29 cellular contexts compared by ENCODE assay signal in genomic region chr3:37952564-37952963, GRCh38. TPM values are rescaled to one million over a fixed set of nuclear protein-coding genes. Genes with fewer than 3 reads are reported as not detected.
DNase-seq lines count a peak whose midpoint lies in the region; ATAC-seq, FAIRE-seq and TF ChIP-seq lines count a peak whose summit lies in the region.
"Had no signal": no experiment of that assay in that cellular context is flagged by ENCODE, and none has a peak within 500 bp of the region (broad histone marks: within the 10 kb centered on the region; RNA-seq: fewer than 3 reads in every experiment).

No MANE protein-coding gene starts in this region.

- H3K4me3 ChIP-seq in astrocyte (ENCODE audit: insufficient read depth, low read depth, low read length) (no peak overlapping the region), fibroblast of the aortic adventitia (ENCODE audit: low read depth, low read length) (no peak overlapping the region), aorta (ENCODE audit: low read length in 2 of 2) (no peak overlapping the region)
- H3K4me3 ChIP-seq: left ventricle myocardium inferior, spleen, upper lobe of left lung had no signal

- H3K4me1 ChIP-seq in astrocyte (ENCODE audit: insufficient read depth, low read length): peaks cover 4% of the 10 kb centered on the region
- H3K4me1 ChIP-seq in aorta (ENCODE audit: control insufficient read depth in 1 of 2, insufficient read depth in 2 of 2, low read length in 2 of 2): peaks cover 4 to 6% of the 10 kb centered on the region in 2 donors
- H3K4me1 ChIP-seq: Caco-2, parathyroid adenoma had no signal

- no peak overlapping the region for H3K4me2 ChIP-seq in astrocyte (ENCODE audit: low read length)

- H3K27ac ChIP-seq in astrocyte (ENCODE audit: low read depth, low read length) (no peak overlapping the region), aorta (ENCODE audit: low read depth in 1 of 2, low read length in 2 of 2) (peak overlapping the region; percentile 5 to 14)
- H3K27ac ChIP-seq: 22Rv1, C4-2B, left ventricle myocardium inferior, parathyroid adenoma, spleen had no signal

- 95 to 98% methylated on average over 1 of the region's 1 CpG for WGBS in aorta, 2 donors

- H3K27me3 Mint-ChIP-seq in activated CD4-positive, alpha-beta T cell treated with anti-CD3 and anti-CD28 coated beads for 36 hours: no peaks in the 10 kb centered on the region
- H3K27me3 Mint-ChIP-seq in activated CD4-positive, alpha-beta T cell treated with anti-CD3 and anti-CD28 coated beads, Interleukin-2, amount 10 ng/mL, durations not matched to agents 24 days and 14 days: no peaks in the 10 kb centered on the region
- no peaks in the 10 kb centered on the region for H3K27me3 Mint-ChIP-seq in astrocyte (ENCODE audit: low read depth, unreplicated experiment)
- H3K27me3 Mint-ChIP-seq: activated CD4-positive, alpha-beta memory T cell treated with anti-CD3 and anti-CD28 coated beads, Interleukin-2, amount 10 ng/mL, durations not matched to agents 7 days and 5 days; brain had no signal

- no peaks in the 10 kb centered on the region for H3K79me2 ChIP-seq in astrocyte (ENCODE audit: insufficient read depth, low read length)
- H3K79me2 ChIP-seq: parathyroid adenoma had no signal

- no peak for FAIRE-seq in astrocyte (lab: Jason Lieb, UNC)
- FAIRE-seq: islet of Langerhans had no signal

- POLR2A ChIA-PET in activated CD4-positive, alpha-beta T cell treated with anti-CD3 and anti-CD28 coated beads for 36 hours (lab: Charles Lee): no interaction called here

- ATAC-seq in activated CD4-positive, alpha-beta T cell treated with anti-CD3 and anti-CD28 coated beads for 36 hours: peak; percentile 16
- ATAC-seq in aorta (ENCODE audit: low FRiP score): no peak
- ATAC-seq: HCT116, SK-N-SH treated with all-trans-retinoic acid at 6 μM for 48 hours had no signal

- no peaks in the 10 kb centered on the region for H4K20me1 ChIP-seq in astrocyte (ENCODE audit: insufficient read depth, low read length)

- H3K27ac Mint-ChIP-seq in activated CD4-positive, alpha-beta T cell treated with anti-CD3 and anti-CD28 coated beads for 36 hours: no peak overlapping the region
- H3K27ac Mint-ChIP-seq in activated CD4-positive, alpha-beta T cell treated with anti-CD3 and anti-CD28 coated beads, Interleukin-2, amount 10 ng/mL, durations not matched to agents 24 days and 14 days: no peak overlapping the region
- no peak overlapping the region for H3K27ac Mint-ChIP-seq in astrocyte (ENCODE audit: unreplicated experiment)
- H3K27ac Mint-ChIP-seq: activated CD4-positive, alpha-beta memory T cell treated with anti-CD3 and anti-CD28 coated beads, Interleukin-2, amount 10 ng/mL, durations not matched to agents 7 days and 5 days had no signal

- peaks cover 20% of the 10 kb centered on the region for H3K4me1 Mint-ChIP-seq in activated CD4-positive, alpha-beta T cell treated with anti-CD3 and anti-CD28 coated beads for 36 hours
- peaks cover 15% of the 10 kb centered on the region for H3K4me1 Mint-ChIP-seq in activated CD4-positive, alpha-beta T cell treated with anti-CD3 and anti-CD28 coated beads, Interleukin-2, amount 10 ng/mL, durations not matched to agents 24 days and 14 days
- peaks cover 13% of the 10 kb centered on the region for H3K4me1 Mint-ChIP-seq in astrocyte (ENCODE audit: low read depth, unreplicated experiment)

- H3K27me3 ChIP-seq in astrocyte (ENCODE audit: insufficient read depth, low read length) (no peaks in the 10 kb centered on the region), aorta (ENCODE audit: control insufficient read depth in 1 of 2, insufficient read depth in 2 of 2, low read length in 1 of 2) (no peaks in the 10 kb centered on the region)
- H3K27me3 ChIP-seq: spleen, upper lobe of left lung had no signal

- peaks cover 5% of the 10 kb centered on the region for H3K36me3 ChIP-seq in astrocyte (ENCODE audit: insufficient read depth, low read length)
- no peaks in the 10 kb centered on the region for H3K36me3 ChIP-seq in aorta (ENCODE audit: control insufficient read depth in 1 of 2, insufficient read depth in 2 of 2, low read length in 1 of 2)
- H3K36me3 ChIP-seq: spleen had no signal

- H3K9ac ChIP-seq in astrocyte (ENCODE audit: low read length): no peak overlapping the region
- H3K9ac ChIP-seq: parathyroid adenoma had no signal

- DNase-seq in activated CD4-positive, alpha-beta T cell treated with anti-CD3 and anti-CD28 coated beads for 36 hours: no peak
- no peak for DNase-seq in activated CD4-positive, alpha-beta T cell treated with anti-CD3 and anti-CD28 coated beads, Interleukin-2, amount 10 ng/mL, durations not matched to agents 24 days and 14 days
- DNase-seq in astrocyte (ENCODE audit: low read depth): peak; percentile 79
- peak; percentile 52 for DNase-seq in fibroblast of the aortic adventitia (ENCODE audit: low read depth)
- no peak for DNase-seq in aorta
- no peak for DNase-seq in stimulated activated naive CD4-positive, alpha-beta T cell treated with Interleukin-2 at 50 U/mL for 16 hours (lab: John Stamatoyannopoulos, UW)
- no peak for DNase-seq in NCI-H2227 (lab: John Stamatoyannopoulos, UW; ENCODE audit: unreplicated experiment)
- no peak for DNase-seq in NAMALWA (ENCODE audit: low spot score)
- DNase-seq: activated CD4-positive, alpha-beta memory T cell treated with anti-CD3 and anti-CD28 coated beads, Interleukin-2, amount 10 ng/mL, durations not matched to agents 7 days and 5 days; activated CD4-positive, CD25-positive, alpha-beta regulatory T cell treated with anti-CD3 and anti-CD28 coated beads, Interleukin-2, amount 50 U/mL, for 72 hours; activated CD8-positive, alpha-beta memory T cell treated with anti-CD3 and anti-CD28 coated beads, Interleukin-2, amount 50 U/mL, for 4 hours; activated naive CD4-positive, alpha-beta T cell treated with Interleukin-2 at 50 U/mL for 16 hours; Caco-2; cerebellar nuclear complex; glutamatergic neuron; left ventricle myocardium inferior; NCI-H1092; NCI-H187; NCI-H510A; spleen; stimulated activated CD4-positive, alpha-beta T cell treated with anti-CD3 and anti-CD28 coated beads, Interleukin-4, amount 100 ng/mL, for 1 hour; upper lobe of left lung had no signal

- no peaks in the 10 kb centered on the region for H3K36me3 Mint-ChIP-seq in activated CD4-positive, alpha-beta T cell treated with anti-CD3 and anti-CD28 coated beads for 36 hours (ENCODE audit: low read depth)
- peaks cover 2% of the 10 kb centered on the region for H3K36me3 Mint-ChIP-seq in activated CD4-positive, alpha-beta T cell treated with anti-CD3 and anti-CD28 coated beads, Interleukin-2, amount 10 ng/mL, durations not matched to agents 24 days and 14 days (ENCODE audit: low read depth)
- H3K36me3 Mint-ChIP-seq in astrocyte (ENCODE audit: low read depth, unreplicated experiment): peaks cover 6% of the 10 kb centered on the region

- H3K9me3 Mint-ChIP-seq in activated CD4-positive, alpha-beta T cell treated with anti-CD3 and anti-CD28 coated beads for 36 hours (ENCODE audit: low read depth): no peaks in the 10 kb centered on the region
- H3K9me3 Mint-ChIP-seq in activated CD4-positive, alpha-beta T cell treated with anti-CD3 and anti-CD28 coated beads, Interleukin-2, amount 10 ng/mL, durations not matched to agents 24 days and 14 days: no peaks in the 10 kb centered on the region
- H3K9me3 Mint-ChIP-seq in astrocyte (ENCODE audit: unreplicated experiment): no peaks in the 10 kb centered on the region
- H3K9me3 Mint-ChIP-seq: brain had no signal

- TF ChIP-seq CTCF in astrocyte (IDR thresholded peaks at IDR 0.05; ENCODE audit: insufficient read depth, low read depth, low read length) (no peak), fibroblast of the aortic adventitia (IDR thresholded peaks at IDR 0.05; ENCODE audit: insufficient read depth, low read length) (no peak)

- no peak overlapping the region for H2AFZ ChIP-seq in astrocyte (ENCODE audit: low read depth, low read length)
- H2AFZ ChIP-seq: parathyroid adenoma had no signal

- intact Hi-C loops in activated CD4-positive, alpha-beta T cell treated with anti-CD3 and anti-CD28 coated beads for 36 hours (cut with DNase I, micrococcal nuclease): no loop called here
- intact Hi-C loops in activated CD4-positive, alpha-beta T cell treated with anti-CD3 and anti-CD28 coated beads, Interleukin-2, amount 10 ng/mL, durations not matched to agents 24 days and 14 days (cut with micrococcal nuclease): loop anchor here (5.0 kb wide), 1 partner anchor 45 kb away; no protein-coding TSS in a partner anchor
- intact Hi-C loops in aorta (cut with DNase I): no loop called here

- H3K9me3 ChIP-seq in astrocyte (ENCODE audit: insufficient read depth, low read depth, low read length) (no peaks in the 10 kb centered on the region), aorta (ENCODE audit: control insufficient read depth, low read length) (no peaks in the 10 kb centered on the region)
- H3K9me3 ChIP-seq: Caco-2, left ventricle myocardium inferior, spleen, upper lobe of left lung had no signal

- H3K4me3 Mint-ChIP-seq in activated CD4-positive, alpha-beta T cell treated with anti-CD3 and anti-CD28 coated beads for 36 hours: no peak overlapping the region
- no peak overlapping the region for H3K4me3 Mint-ChIP-seq in activated CD4-positive, alpha-beta T cell treated with anti-CD3 and anti-CD28 coated beads, Interleukin-2, amount 10 ng/mL, durations not matched to agents 24 days and 14 days
- H3K4me3 Mint-ChIP-seq in astrocyte (ENCODE audit: unreplicated experiment): no peak overlapping the region
- H3K4me3 Mint-ChIP-seq: activated CD4-positive, alpha-beta memory T cell treated with anti-CD3 and anti-CD28 coated beads, Interleukin-2, amount 10 ng/mL, durations not matched to agents 7 days and 5 days; brain had no signal

- CTCF ChIA-PET in activated CD4-positive, alpha-beta T cell treated with anti-CD3 and anti-CD28 coated beads for 36 hours (lab: Charles Lee): interaction anchor here (0.6 kb wide), 1 partner anchor 173 kb away, joined by 3 read pairs; no protein-coding TSS in a partner anchor

RNA-seq across cellular contexts. Expression of gene VILL, which starts 38.0 kb away (rescaled TPM):
- total RNA-seq in activated CD4-positive, alpha-beta T cell treated with anti-CD3 and anti-CD28 coated beads for 36 hours: 10 to 100 TPM in 1 of 2 experiments, 1 to 10 TPM in 1; 9.2 to 12.1 TPM
- 11.4 and 12.8 TPM in 2 replicates for total RNA-seq in activated CD4-positive, alpha-beta T cell treated with anti-CD3 and anti-CD28 coated beads, Interleukin-2, amount 10 ng/mL, durations not matched to agents 24 days and 14 days
- 1.0 and 1.5 TPM in 2 replicates for total RNA-seq in astrocyte
- 2.4 and 7.0 TPM in 2 replicates for total RNA-seq in fibroblast of the aortic adventitia (ENCODE audit: low replicate concordance)
- total RNA-seq in aorta: 10 to 100 TPM in 1 of 2 donors, 1 to 10 TPM in 1; 3.9 to 10.9 TPM
- polyA plus RNA-seq in aorta: 10 to 100 TPM; 15.4 to 37.1 TPM

Comparison
In these comparisons a context has a peak if more than half of its experiments do, and no peak if none do; other contexts are left out.
1. DNase-seq: peak in astrocyte (single experiment) and fibroblast of the aortic adventitia (single experiment); none in activated CD4-positive, alpha-beta T cell treated with anti-CD3 and anti-CD28 coated beads for 36 hours (single experiment), activated CD4-positive, alpha-beta T cell treated with anti-CD3 and anti-CD28 coated beads, Interleukin-2, amount 10 ng/mL, durations not matched to agents 24 days and 14 days (single experiment), aorta (0 of 2), stimulated activated naive CD4-positive, alpha-beta T cell treated with Interleukin-2 at 50 U/mL for 16 hours (single experiment), NCI-H2227 (single experiment) and NAMALWA (single experiment).